1 cellular context compared by ENCODE assay signal in genomic region chr3:49873623-49874022, GRCh38.
TF ChIP-seq lines count a peak whose summit lies in the region.

No MANE protein-coding gene starts in this region.

TF ChIP-seq in HepG2, 621 proteins besides CTCF, POLR2A, EP300 and RAD21 (continued from another document):
- TF ChIP-seq PREB (CRISPR knock-in tag; IDR thresholded peaks at IDR 0.05) (no peak), SIN3B (IDR thresholded peaks at IDR 0.05; ENCODE audit: low read length) (no peak), KLF6 (CRISPR knock-in tag; IDR thresholded peaks at IDR 0.05) (no peak), ZNF446 (CRISPR knock-in tag; IDR thresholded peaks at IDR 0.05) (no peak), FOXP1 (IDR thresholded peaks at IDR 0.05) (no peak), FOXP1 (CRISPR knock-in tag; IDR thresholded peaks at IDR 0.05) (no peak), ZFP91 (CRISPR knock-in tag; IDR thresholded peaks at IDR 0.05; ENCODE audit: borderline replicate concordance) (peak; percentile 65; the same call in 1 of the 2 replicates), ZFP62 (CRISPR knock-in tag; IDR thresholded peaks at IDR 0.05) (no peak), ZFP41 (CRISPR knock-in tag; IDR thresholded peaks at IDR 0.05; ENCODE audit: borderline replicate concordance) (no peak), MYC (CRISPR knock-in tag; IDR thresholded peaks at IDR 0.05; ENCODE audit: borderline replicate concordance) (peak; percentile 63; the same call in 1 of the 2 replicates), KLF16 (CRISPR knock-in tag; IDR thresholded peaks at IDR 0.05) (no peak), ZNF207 (IDR thresholded peaks at IDR 0.05; ENCODE audit: borderline replicate concordance) (no peak), ZNF264 (CRISPR knock-in tag; IDR thresholded peaks at IDR 0.05) (0 out of 2 replicates have a peak, but pooled peaks have one; percentile 48), HMGXB4 (CRISPR knock-in tag; IDR thresholded peaks at IDR 0.05; ENCODE audit: borderline replicate concordance in 1 of 2, low read depth in 1 of 2) (no peak), MBNL3 (CRISPR knock-in tag; conservative IDR thresholded peaks at IDR 0.05) (no peak), NFE2 (CRISPR knock-in tag; IDR thresholded peaks at IDR 0.05) (no peak; the same call in 1 of the 2 replicates), IRX3 (CRISPR knock-in tag; IDR thresholded peaks at IDR 0.05; ENCODE audit: borderline replicate concordance, low read depth) (no peak), RXRB (CRISPR knock-in tag; IDR thresholded peaks at IDR 0.05; ENCODE audit: borderline replicate concordance) (peak; percentile 42; the same call in 1 of the 2 replicates), ZNF883 (CRISPR knock-in tag; IDR thresholded peaks at IDR 0.05; ENCODE audit: not compliant biosample characterization) (no peak), HES4 (CRISPR knock-in tag; IDR thresholded peaks at IDR 0.05; ENCODE audit: borderline replicate concordance) (no peak)
- TF ChIP-seq, protein P1, sequence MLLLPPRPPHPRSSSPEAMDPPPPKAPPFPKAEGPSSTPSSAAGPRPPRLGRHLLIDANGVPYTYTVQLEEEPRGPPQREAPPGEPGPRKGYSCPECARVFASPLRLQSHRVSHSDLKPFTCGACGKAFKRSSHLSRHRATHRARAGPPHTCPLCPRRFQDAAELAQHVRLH (CRISPR knock-in tag; IDR thresholded peaks at IDR 0.05; ENCODE audit: borderline replicate concordance, low read depth): peak; percentile 59; the same call in 1 of the 2 replicates
- TF ChIP-seq, protein P2, sequence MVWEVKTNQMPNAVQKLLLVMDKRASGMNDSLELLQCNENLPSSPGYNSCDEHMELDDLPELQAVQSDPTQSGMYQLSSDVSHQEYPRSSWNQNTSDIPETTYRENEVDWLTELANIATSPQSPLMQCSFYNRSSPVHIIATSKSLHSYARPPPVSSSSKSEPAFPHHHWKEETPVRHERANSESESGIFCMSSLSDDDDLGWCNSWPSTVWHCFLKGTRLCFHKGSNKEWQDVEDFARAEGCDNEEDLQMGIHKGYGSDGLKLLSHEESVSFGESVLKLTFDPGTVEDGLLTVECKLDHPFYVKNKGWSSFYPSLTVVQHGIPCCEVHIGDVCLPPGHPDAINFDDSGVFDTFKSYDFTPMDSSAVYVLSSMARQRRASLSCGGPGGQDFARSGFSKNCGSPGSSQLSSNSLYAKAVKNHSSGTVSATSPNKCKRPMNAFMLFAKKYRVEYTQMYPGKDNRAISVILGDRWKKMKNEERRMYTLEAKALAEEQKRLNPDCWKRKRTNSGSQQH (CRISPR knock-in tag; IDR thresholded peaks at IDR 0.05; ENCODE audit: low read depth): no peak
- TF ChIP-seq, protein P3, sequence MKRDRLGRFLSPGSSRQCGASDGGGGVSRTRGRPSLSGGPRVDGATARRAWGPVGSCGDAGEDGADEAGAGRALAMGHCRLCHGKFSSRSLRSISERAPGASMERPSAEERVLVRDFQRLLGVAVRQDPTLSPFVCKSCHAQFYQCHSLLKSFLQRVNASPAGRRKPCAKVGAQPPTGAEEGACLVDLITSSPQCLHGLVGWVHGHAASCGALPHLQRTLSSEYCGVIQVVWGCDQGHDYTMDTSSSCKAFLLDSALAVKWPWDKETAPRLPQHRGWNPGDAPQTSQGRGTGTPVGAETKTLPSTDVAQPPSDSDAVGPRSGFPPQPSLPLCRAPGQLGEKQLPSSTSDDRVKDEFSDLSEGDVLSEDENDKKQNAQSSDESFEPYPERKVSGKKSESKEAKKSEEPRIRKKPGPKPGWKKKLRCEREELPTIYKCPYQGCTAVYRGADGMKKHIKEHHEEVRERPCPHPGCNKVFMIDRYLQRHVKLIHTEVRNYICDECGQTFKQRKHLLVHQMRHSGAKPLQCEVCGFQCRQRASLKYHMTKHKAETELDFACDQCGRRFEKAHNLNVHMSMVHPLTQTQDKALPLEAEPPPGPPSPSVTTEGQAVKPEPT (CRISPR knock-in tag; IDR thresholded peaks at IDR 0.05; ENCODE audit: low read depth): no peak
- TF ChIP-seq, protein P4, sequence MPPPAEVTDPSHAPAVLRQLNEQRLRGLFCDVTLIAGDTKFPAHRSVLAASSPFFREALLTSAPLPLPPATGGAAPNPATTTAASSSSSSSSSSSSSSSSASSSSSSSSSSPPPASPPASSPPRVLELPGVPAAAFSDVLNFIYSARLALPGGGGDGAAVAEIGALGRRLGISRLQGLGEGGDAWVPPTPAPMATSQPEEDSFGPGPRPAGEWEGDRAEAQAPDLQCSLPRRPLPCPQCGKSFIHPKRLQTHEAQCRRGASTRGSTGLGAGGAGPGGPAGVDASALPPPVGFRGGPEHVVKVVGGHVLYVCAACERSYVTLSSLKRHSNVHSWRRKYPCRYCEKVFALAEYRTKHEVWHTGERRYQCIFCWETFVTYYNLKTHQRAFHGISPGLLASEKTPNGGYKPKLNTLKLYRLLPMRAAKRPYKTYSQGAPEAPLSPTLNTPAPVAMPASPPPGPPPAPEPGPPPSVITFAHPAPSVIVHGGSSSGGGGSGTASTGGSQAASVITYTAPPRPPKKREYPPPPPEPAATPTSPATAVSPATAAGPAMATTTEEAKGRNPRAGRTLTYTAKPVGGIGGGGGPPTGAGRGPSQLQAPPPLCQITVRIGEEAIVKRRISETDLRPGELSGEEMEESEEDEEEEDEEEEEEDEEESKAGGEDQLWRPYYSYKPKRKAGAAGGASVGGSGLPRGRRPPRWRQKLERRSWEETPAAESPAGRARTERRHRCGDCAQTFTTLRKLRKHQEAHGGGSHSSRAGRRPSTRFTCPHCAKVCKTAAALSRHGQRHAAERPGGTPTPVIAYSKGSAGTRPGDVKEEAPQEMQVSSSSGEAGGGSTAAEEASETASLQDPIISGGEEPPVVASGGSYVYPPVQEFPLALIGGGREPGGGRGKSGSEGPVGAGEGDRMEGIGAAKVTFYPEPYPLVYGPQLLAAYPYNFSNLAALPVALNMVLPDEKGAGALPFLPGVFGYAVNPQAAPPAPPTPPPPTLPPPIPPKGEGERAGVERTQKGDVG (CRISPR knock-in tag; IDR thresholded peaks at IDR 0.05; ENCODE audit: borderline replicate concordance): peak; percentile 65; the same call in 1 of the 2 replicates
TF ChIP-seq in HepG2: peak in this region for 126.
